ENCODE assay signal across 8 cellular contexts in the genomic region with DNA sequence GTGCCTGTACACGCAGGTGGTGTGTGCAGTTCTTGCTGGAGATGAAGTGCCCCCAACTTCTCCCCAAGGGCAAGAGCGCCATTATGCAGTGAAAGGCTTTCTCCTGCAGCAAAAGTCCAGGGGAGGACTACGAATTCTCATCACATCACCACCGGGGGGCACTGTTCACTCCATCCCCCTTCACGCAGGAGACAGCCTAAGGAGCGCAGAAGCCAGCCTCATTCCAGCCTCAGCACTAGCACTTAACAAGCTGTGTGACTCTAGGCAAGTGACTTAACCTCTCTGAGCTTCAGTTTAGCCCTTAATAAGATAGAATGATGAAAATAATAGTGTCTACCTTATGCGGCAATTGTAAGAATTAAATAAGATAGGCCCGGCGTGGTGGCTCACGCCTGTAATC. TPM values are rescaled to one million over a fixed set of nuclear protein-coding genes. Genes with fewer than 3 reads are reported as not detected.
DNase-seq lines count a peak whose midpoint lies in the region; ATAC-seq, FAIRE-seq and TF ChIP-seq lines count a peak whose summit lies in the region.

No MANE protein-coding gene starts in this region.

- H3K27ac ChIP-seq in kidney (ENCODE audit: low read depth in 2 of 2, low read length in 2 of 2) = no peak overlapping the region

- no peak overlapping the region for H3K9ac ChIP-seq in kidney (ENCODE audit: low read length in 2 of 2)

- ATAC-seq in HG02973 (IDR thresholded peaks at IDR 0.05; ENCODE audit: unreplicated experiment) = no peak
- no peak for ATAC-seq in HG02588 (IDR thresholded peaks at IDR 0.05; ENCODE audit: unreplicated experiment)

- no peak overlapping the region for H3K4me3 ChIP-seq in kidney (ENCODE audit: low read length in 2 of 2)

- peak; percentile 85 for DNase-seq in ELF-1 (ENCODE audit: low read depth, low spot score)
- peak; percentile 53 for DNase-seq in LHCN-M2 (ENCODE audit: low read depth)
- peak; percentile 55 for DNase-seq in T follicular helper cell (ENCODE audit: low read depth)
- DNase-seq in anterior cingulate cortex (lab: John Stamatoyannopoulos, UW) = peak in 42 of 58 donors; percentile 14 to 76 (median 46)
- no peak for DNase-seq in kidney
- peak; percentile 81 for DNase-seq in stimulated activated CD8-positive, alpha-beta memory T cell treated with anti-CD3 and anti-CD28 coated beads, Interleukin-4, amount 100 ng/mL, for 48 hours

- no peak for FAIRE-seq in kidney (lab: Jason Lieb, UNC)

- intact Hi-C loops in kidney (cut with DNase I) = no loop called here

- H3K4me1 ChIP-seq in kidney (ENCODE audit: control insufficient read depth in 1 of 2, insufficient read depth in 1 of 2, low read depth in 1 of 2, low read length in 2 of 2) = peaks cover 24 to 35% of the 10 kb centered on the region in 2 donors

- peaks cover 4 to 11% of the 10 kb centered on the region in 2 donors for H3K36me3 ChIP-seq in kidney (ENCODE audit: control insufficient read depth in 1 of 2, insufficient read depth in 2 of 2, low read length in 2 of 2)

- H3K9me3 ChIP-seq in kidney (ENCODE audit: control insufficient read depth in 1 of 2, low read length in 2 of 2) = no peaks in the 10 kb centered on the region

- TF ChIP-seq CTCF in kidney (IDR thresholded peaks at IDR 0.05; ENCODE audit: borderline replicate concordance, extremely low read depth, insufficient read depth) = peak; percentile 29

RNA-seq across cellular contexts. Expression of gene DNMT3A, which starts 32.3 kb away (rescaled TPM):
- total RNA-seq in LHCN-M2 (2014; rRNA removed) (3.1 and 5.0 TPM in 2 replicates), kidney (31.4 TPM)
- polyA plus RNA-seq in LHCN-M2 (2012) = 6.0 TPM
- polyA plus RNA-seq in kidney (ENCODE audit: insufficient read depth, low read depth, low replicate concordance) = 6.5 TPM
